ENCODE assay signal across 8 cellular contexts in the genomic region with DNA sequence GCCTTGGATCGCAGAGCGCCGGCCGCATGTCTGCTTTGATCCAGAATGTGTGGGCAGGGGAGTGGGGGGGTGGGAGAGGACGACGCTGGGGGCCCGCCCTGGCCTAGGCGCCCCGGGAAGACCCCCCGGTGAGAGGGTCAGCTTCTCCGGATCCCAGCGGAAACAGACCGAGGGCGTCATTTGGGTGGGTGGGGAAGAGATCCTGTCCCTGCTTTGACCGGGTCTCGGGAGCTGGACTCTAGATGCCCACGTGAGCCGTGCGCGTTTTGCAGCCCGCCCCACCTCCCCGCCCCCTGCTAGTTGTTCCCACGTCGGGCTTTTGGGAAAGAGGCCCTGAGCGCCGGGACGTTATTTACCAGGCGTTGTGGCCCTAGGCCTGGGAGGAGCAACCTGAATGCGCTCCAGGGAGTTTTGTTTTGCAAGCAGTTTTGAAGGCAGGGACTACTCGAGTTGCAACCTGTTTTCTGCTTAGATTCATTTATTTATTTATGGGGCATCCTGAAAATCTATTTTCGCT. TPM values are rescaled to one million over a fixed set of nuclear protein-coding genes. Genes with fewer than 3 reads are reported as not detected.
DNase-seq lines count a peak whose midpoint lies in the region; ATAC-seq, FAIRE-seq and TF ChIP-seq lines count a peak whose summit lies in the region.

No MANE protein-coding gene starts in this region.

- H3K9me3 Mint-ChIP-seq in astrocyte (ENCODE audit: unreplicated experiment) = no peaks in the 10 kb centered on the region

- H3K4me1 ChIP-seq in HUES48 (ENCODE audit: control insufficient read depth, insufficient read depth, low read length) (peaks cover 40% of the 10 kb centered on the region), astrocyte (ENCODE audit: insufficient read depth, low read length) (peaks cover 13% of the 10 kb centered on the region), iPS-15b (ENCODE audit: control insufficient read depth, insufficient read depth, low read length) (peaks cover 15% of the 10 kb centered on the region)

- peaks cover 15% of the 10 kb centered on the region for H4K20me1 ChIP-seq in astrocyte (ENCODE audit: insufficient read depth, low read length)

- H3K36me3 ChIP-seq in HUES48 (ENCODE audit: control insufficient read depth, insufficient read depth, low read length) (no peaks in the 10 kb centered on the region), astrocyte (ENCODE audit: insufficient read depth, low read length) (no peaks in the 10 kb centered on the region), iPS-15b (ENCODE audit: control insufficient read depth, insufficient read depth, low read length) (no peaks in the 10 kb centered on the region)

- H3K27ac ChIP-seq in HUES48 (ENCODE audit: low read depth, low read length) = peak overlapping the region; percentile 91
- H3K27ac ChIP-seq in astrocyte (ENCODE audit: low read depth, low read length) = peak overlapping the region; percentile 90
- H3K27ac ChIP-seq in skin epidermis = peak overlapping the region; percentile 79 to 99 (median 92)

- no peak for FAIRE-seq in astrocyte (lab: Jason Lieb, UNC)

- peak overlapping the region; percentile 91 for H3K4me2 ChIP-seq in astrocyte (ENCODE audit: low read length)

- H3K4me1 Mint-ChIP-seq in astrocyte (ENCODE audit: low read depth, unreplicated experiment) = peaks cover 32% of the 10 kb centered on the region

- peak overlapping the region; percentile 79 for H2AFZ ChIP-seq in astrocyte (ENCODE audit: low read depth, low read length)

- H3K27ac Mint-ChIP-seq in astrocyte (ENCODE audit: unreplicated experiment) = peak overlapping the region; percentile 83

- H3K4me3 Mint-ChIP-seq in astrocyte (ENCODE audit: unreplicated experiment) = peak overlapping the region; percentile 96

- DNase-seq in AG20443 (ENCODE audit: low spot score) (peak; percentile 90), astrocyte (ENCODE audit: low read depth) (peak; percentile 26)
- no peak for DNase-seq in activated effector memory CD4-positive, alpha-beta T cell treated with anti-CD3 and anti-CD28 coated beads, Interleukin-2, amount 50 U/mL, for 16 hours

- no peaks in the 10 kb centered on the region for H3K27me3 Mint-ChIP-seq in astrocyte (ENCODE audit: low read depth, unreplicated experiment)

- ATAC-seq in GM19035 (IDR thresholded peaks at IDR 0.05; ENCODE audit: unreplicated experiment) = no peak
- ATAC-seq in HG02763 (IDR thresholded peaks at IDR 0.05; ENCODE audit: unreplicated experiment) = no peak

- TF ChIP-seq CTCF in astrocyte (IDR thresholded peaks at IDR 0.05; ENCODE audit: insufficient read depth, low read depth, low read length) = no peak

- H3K9me3 ChIP-seq in HUES48 (ENCODE audit: control insufficient read depth, insufficient read depth, low read length) (no peaks in the 10 kb centered on the region), astrocyte (ENCODE audit: insufficient read depth, low read depth, low read length) (no peaks in the 10 kb centered on the region), iPS-15b (ENCODE audit: control insufficient read depth, insufficient read depth, low read length) (no peaks in the 10 kb centered on the region)

- peaks cover 22% of the 10 kb centered on the region for H3K36me3 Mint-ChIP-seq in astrocyte (ENCODE audit: low read depth, unreplicated experiment)

- peaks cover 54% of the 10 kb centered on the region for H3K27me3 ChIP-seq in HUES48 (ENCODE audit: control insufficient read depth, insufficient read depth, low read length)
- peaks cover 2% of the 10 kb centered on the region for H3K27me3 ChIP-seq in astrocyte (ENCODE audit: insufficient read depth, low read length)
- peaks cover 34% of the 10 kb centered on the region for H3K27me3 ChIP-seq in iPS-15b (ENCODE audit: control insufficient read depth, insufficient read depth, low read length)

- no peak overlapping the region for H3K9ac ChIP-seq in HUES48 (ENCODE audit: low read depth, low read length)
- H3K9ac ChIP-seq in astrocyte (ENCODE audit: low read length) = peak overlapping the region; percentile 93
- H3K9ac ChIP-seq in iPS-15b (ENCODE audit: low read depth, low read length) = peak overlapping the region; percentile 70

- H3K4me3 ChIP-seq in HUES48 (ENCODE audit: low read depth, low read length) = peak overlapping the region; percentile 83
- peak overlapping the region; percentile 72 for H3K4me3 ChIP-seq in astrocyte (ENCODE audit: insufficient read depth, low read depth, low read length)
- H3K4me3 ChIP-seq in iPS-15b (ENCODE audit: low read depth, low read length) = peak overlapping the region; percentile 69
- H3K4me3 ChIP-seq in skin epidermis = peak overlapping the region; percentile 43 to 65 (median 58)

- H3K79me2 ChIP-seq in astrocyte (ENCODE audit: insufficient read depth, low read length) = peaks cover 74% of the 10 kb centered on the region

RNA-seq across cellular contexts. Expression of gene DSP, which starts 1.5 kb away (rescaled TPM):
- total RNA-seq in astrocyte = 468 and 555 TPM in 2 replicates

RNA-seq across cellular contexts. Expression of gene SNRNP48, which starts 47.1 kb away (rescaled TPM):
- 10.2 and 13.1 TPM in 2 replicates for total RNA-seq in astrocyte
